39 cellular contexts compared by ENCODE assay signal in the genomic region with DNA sequence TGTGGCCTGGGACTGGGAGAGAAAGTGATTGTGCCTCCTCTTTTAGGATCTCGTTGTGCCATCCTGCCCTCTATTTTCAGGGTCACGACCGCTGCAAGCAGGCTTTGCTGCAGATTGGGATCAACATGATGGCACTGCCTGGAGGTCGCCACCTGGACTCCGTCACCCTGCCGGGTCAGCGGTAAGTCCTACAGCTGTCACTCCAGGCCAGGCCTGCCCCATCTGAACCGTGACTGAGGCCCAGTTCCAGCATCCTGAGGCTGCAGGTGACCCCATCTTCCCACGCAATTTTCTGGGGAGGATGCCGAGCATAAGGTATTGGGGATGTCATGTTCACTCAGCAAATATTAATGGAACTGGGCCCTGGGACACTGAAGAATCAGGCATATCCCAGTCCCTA. TPM values are rescaled to one million over a fixed set of nuclear protein-coding genes. Genes with fewer than 3 reads are reported as not detected.
"Had no signal": no experiment of that assay in that cellular context is flagged by ENCODE, and none has a peak within 500 bp of the region (broad histone marks: within the 10 kb centered on the region; RNA-seq: fewer than 3 reads in every experiment).

No MANE protein-coding gene starts in this region.

- H3K4me1 Mint-ChIP-seq: activated T-helper 17 cell treated with anti-CD3 and anti-CD28 coated beads, Interleukin-2, amount 50 U/mL, for 72 hours had no signal

- H3K36me3 ChIP-seq: adrenal gland, ascending aorta, brain microvascular endothelial cell, breast epithelium, cardiac muscle cell had no signal

- H3K4me3 Mint-ChIP-seq: activated naive CD4-positive, alpha-beta T cell treated with anti-CD3 and anti-CD28 coated beads for 36 hours; activated naive CD4-positive, alpha-beta T cell treated with anti-CD3 and anti-CD28 coated beads, Interleukin-2, amount 10 ng/mL, durations not matched to agents 7 days and 5 days; activated naive CD4-positive, alpha-beta T cell treated with anti-CD3 and anti-CD28 coated beads, Interleukin-2, amount 50 U/mL, for 24 hours; activated naive CD8-positive, alpha-beta T cell; activated naive CD8-positive, alpha-beta T cell treated with anti-CD3 and anti-CD28 coated beads for 36 hours; activated naive CD8-positive, alpha-beta T cell treated with anti-CD3 and anti-CD28 coated beads, Interleukin-2, amount 10 ng/mL, durations not matched to agents 7 days and 5 days; activated naive CD8-positive, alpha-beta T cell treated with anti-CD3 and anti-CD28 coated beads, Interleukin-2, amount 50 U/mL, for 24 hours; activated T-cell treated with anti-CD3 and anti-CD28 coated beads, Interleukin-2, amount 50 U/mL, for 24 hours; activated T-cell treated with anti-CD3 and anti-CD28 coated beads, Interleukin-2, amount 50 U/mL, for 4 hours; activated T-helper 1 cell treated with anti-CD3 and anti-CD28 coated beads, Interleukin-12 subunit alpha, Interleukin-12 subunit beta, Interleukin-2, Interleukin-4 antibody, amounts not matched to agents 30 ng/mL and 10 ng/mL and 1 ng/mL, durations not matched to agents 14 hours and 24 hours and 36 hours; activated T-helper 17 cell treated with anti-CD3 and anti-CD28 coated beads, Interleukin-2, amount 50 U/mL, for 72 hours; brain; central memory CD8-positive, alpha-beta T cell had no signal

- H3K27me3 Mint-ChIP-seq: activated naive CD8-positive, alpha-beta T cell; activated naive CD8-positive, alpha-beta T cell treated with anti-CD3 and anti-CD28 coated beads for 36 hours; activated naive CD8-positive, alpha-beta T cell treated with anti-CD3 and anti-CD28 coated beads, Interleukin-2, amount 50 U/mL, for 24 hours; brain; central memory CD8-positive, alpha-beta T cell had no signal

- H3K27me3 ChIP-seq: adrenal gland, ascending aorta, body of pancreas, brain microvascular endothelial cell, breast epithelium, cardiac muscle cell had no signal

- H3K9me3 Mint-ChIP-seq: activated naive CD4-positive, alpha-beta T cell treated with anti-CD3 and anti-CD28 coated beads for 36 hours; activated naive CD4-positive, alpha-beta T cell treated with anti-CD3 and anti-CD28 coated beads, Interleukin-2, amount 10 ng/mL, durations not matched to agents 7 days and 5 days; activated naive CD4-positive, alpha-beta T cell treated with anti-CD3 and anti-CD28 coated beads, Interleukin-2, amount 50 U/mL, for 24 hours; activated naive CD4-positive, alpha-beta T cell treated with anti-CD3 and anti-CD28 coated beads, Interleukin-2, amount 50 U/mL, for 72 hours; activated naive CD8-positive, alpha-beta T cell treated with anti-CD3 and anti-CD28 coated beads for 36 hours; activated naive CD8-positive, alpha-beta T cell treated with anti-CD3 and anti-CD28 coated beads, Interleukin-2, amount 10 ng/mL, durations not matched to agents 7 days and 5 days; activated naive CD8-positive, alpha-beta T cell treated with anti-CD3 and anti-CD28 coated beads, Interleukin-2, amount 50 U/mL, for 24 hours; activated T-cell treated with anti-CD3 and anti-CD28 coated beads, Interleukin-2, amount 50 U/mL, for 24 hours; activated T-cell treated with anti-CD3 and anti-CD28 coated beads, Interleukin-2, amount 50 U/mL, for 4 hours; activated T-helper 1 cell treated with anti-CD3 and anti-CD28 coated beads, Interleukin-12 subunit alpha, Interleukin-12 subunit beta, Interleukin-2, Interleukin-4 antibody, amounts not matched to agents 30 ng/mL and 10 ng/mL and 1 ng/mL, durations not matched to agents 14 hours and 24 hours and 36 hours; activated T-helper 17 cell treated with anti-CD3 and anti-CD28 coated beads, Interleukin-2, amount 50 U/mL, for 72 hours; activated T-helper 2 cell treated with anti-CD3 and anti-CD28 coated beads, Interferon-gamma antibody, Interleukin-2, Interleukin-4, amounts not matched to agents 10 μg/mL and 5 μg/mL and 100 μg/mL, durations not matched to agents 14 hours and 24 hours and 36 hours; central memory CD8-positive, alpha-beta T cell had no signal

- H3K36me3 Mint-ChIP-seq: activated naive CD4-positive, alpha-beta T cell treated with anti-CD3 and anti-CD28 coated beads, Interleukin-2, amount 10 ng/mL, durations not matched to agents 7 days and 5 days; activated naive CD4-positive, alpha-beta T cell treated with anti-CD3 and anti-CD28 coated beads, Interleukin-2, amount 50 U/mL, for 24 hours; activated naive CD4-positive, alpha-beta T cell treated with anti-CD3 and anti-CD28 coated beads, Interleukin-2, amount 50 U/mL, for 72 hours; activated naive CD8-positive, alpha-beta T cell; activated naive CD8-positive, alpha-beta T cell treated with anti-CD3 and anti-CD28 coated beads for 36 hours; activated naive CD8-positive, alpha-beta T cell treated with anti-CD3 and anti-CD28 coated beads, Interleukin-2, amount 10 ng/mL, durations not matched to agents 7 days and 5 days; brain had no signal

- H3K27ac ChIP-seq: adrenal gland, ascending aorta, body of pancreas, brain microvascular endothelial cell, breast epithelium, cardiac muscle cell had no signal

- ATAC-seq: activated naive CD4-positive, alpha-beta T cell treated with anti-CD3 and anti-CD28 coated beads, Interleukin-2, amount 50 U/mL, for 72 hours; activated naive CD8-positive, alpha-beta T cell treated with anti-CD3 and anti-CD28 coated beads, Interleukin-2, amount 50 U/mL, for 24 hours; activated T-cell treated with anti-CD3 and anti-CD28 coated beads, Interleukin-2, amount 50 U/mL, for 4 hours; activated T-helper 17 cell treated with anti-CD3 and anti-CD28 coated beads, Interleukin-2, amount 50 U/mL, for 72 hours; body of pancreas had no signal

- DNase-seq: activated effector memory CD4-positive, alpha-beta T cell treated with anti-CD3 and anti-CD28 coated beads, Interleukin-2, amount 50 U/mL, for 16 hours; activated effector memory CD4-positive, alpha-beta T cell treated with Interleukin-2 at 50 U/mL for 16 hours; activated gamma-delta T cell; activated gamma-delta T cell treated with Interleukin-2 at 50 U/mL for 16 hours; activated naive CD4-positive, alpha-beta T cell; activated naive CD4-positive, alpha-beta T cell treated with anti-CD3 and anti-CD28 coated beads for 36 hours; activated naive CD4-positive, alpha-beta T cell treated with anti-CD3 and anti-CD28 coated beads, Interleukin-2, amount 10 ng/mL, durations not matched to agents 7 days and 5 days; activated naive CD4-positive, alpha-beta T cell treated with anti-CD3 and anti-CD28 coated beads, Interleukin-2, amount 50 U/mL, for 16 hours; activated naive CD4-positive, alpha-beta T cell treated with Interleukin-2 at 50 U/mL for 16 hours; activated naive CD8-positive, alpha-beta T cell treated with anti-CD3 and anti-CD28 coated beads for 36 hours; activated naive CD8-positive, alpha-beta T cell treated with anti-CD3 and anti-CD28 coated beads, Interleukin-2, amount 10 ng/mL, durations not matched to agents 7 days and 5 days; activated naive CD8-positive, alpha-beta T cell treated with anti-CD3 and anti-CD28 coated beads, Interleukin-2, amount 50 U/mL, for 24 hours; activated T-cell treated with anti-CD3 and anti-CD28 coated beads for 4 hours; activated T-cell treated with anti-CD3 and anti-CD28 coated beads, Interleukin-2, amount 50 U/mL, for 1 hour; activated T-cell treated with anti-CD3 and anti-CD28 coated beads, Interleukin-2, amount 50 U/mL, for 24 hours; activated T-cell treated with anti-CD3 and anti-CD28 coated beads, Interleukin-2, amount 50 U/mL, for 4 hours; activated T-cell treated with anti-CD3 and anti-CD28 coated beads, Interleukin-2, amount 50 U/mL, for 48 hours; adrenal gland; amniotic stem cell; amygdala; anterior cingulate cortex; aorta; body of pancreas; brain microvascular endothelial cell; caudate nucleus; central memory CD4-positive, alpha-beta T cell; cerebellar nuclear complex had no signal

- H3K4me1 ChIP-seq: adrenal gland, ascending aorta had no signal

- H3K4me3 ChIP-seq: adrenal gland, ascending aorta, body of pancreas, breast epithelium, cardiac muscle cell had no signal

- H3K27ac Mint-ChIP-seq: activated naive CD4-positive, alpha-beta T cell treated with anti-CD3 and anti-CD28 coated beads for 36 hours; activated naive CD4-positive, alpha-beta T cell treated with anti-CD3 and anti-CD28 coated beads, Interleukin-2, amount 10 ng/mL, durations not matched to agents 7 days and 5 days; activated naive CD4-positive, alpha-beta T cell treated with anti-CD3 and anti-CD28 coated beads, Interleukin-2, amount 50 U/mL, for 24 hours; activated naive CD4-positive, alpha-beta T cell treated with anti-CD3 and anti-CD28 coated beads, Interleukin-2, amount 50 U/mL, for 72 hours; activated naive CD8-positive, alpha-beta T cell; activated naive CD8-positive, alpha-beta T cell treated with anti-CD3 and anti-CD28 coated beads for 36 hours; activated naive CD8-positive, alpha-beta T cell treated with anti-CD3 and anti-CD28 coated beads, Interleukin-2, amount 10 ng/mL, durations not matched to agents 7 days and 5 days; activated naive CD8-positive, alpha-beta T cell treated with anti-CD3 and anti-CD28 coated beads, Interleukin-2, amount 50 U/mL, for 24 hours; activated T-cell treated with anti-CD3 and anti-CD28 coated beads, Interleukin-2, amount 50 U/mL, for 24 hours; activated T-helper 1 cell treated with anti-CD3 and anti-CD28 coated beads, Interleukin-12 subunit alpha, Interleukin-12 subunit beta, Interleukin-2, Interleukin-4 antibody, amounts not matched to agents 30 ng/mL and 10 ng/mL and 1 ng/mL, durations not matched to agents 14 hours and 24 hours and 36 hours; activated T-helper 17 cell treated with anti-CD3 and anti-CD28 coated beads, Interleukin-2, amount 50 U/mL, for 72 hours; activated T-helper 2 cell treated with anti-CD3 and anti-CD28 coated beads, Interferon-gamma antibody, Interleukin-2, Interleukin-4, amounts not matched to agents 10 μg/mL and 5 μg/mL and 100 μg/mL, durations not matched to agents 14 hours and 24 hours and 36 hours had no signal

- H3K9me3 ChIP-seq: adrenal gland, ascending aorta, body of pancreas, breast epithelium had no signal

RNA-seq across cellular contexts. Expression of a gene that starts 34.3 kb away (rescaled TPM):
- total RNA-seq: activated T-cell treated with anti-CD3 and anti-CD28 coated beads, Interleukin-2, amount 50 U/mL, for 4 hours; activated T-helper 1 cell treated with anti-CD3 and anti-CD28 coated beads, Interleukin-12 subunit alpha, Interleukin-12 subunit beta, Interleukin-2, Interleukin-4 antibody, amounts not matched to agents 30 ng/mL and 10 ng/mL and 1 ng/mL, durations not matched to agents 14 hours and 24 hours and 36 hours; ascending aorta; astrocyte; cardiac muscle cell had no signal
- polyA plus RNA-seq: cardiac muscle cell had no signal
